8 cellular contexts compared by ENCODE assay signal in the genomic region with DNA sequence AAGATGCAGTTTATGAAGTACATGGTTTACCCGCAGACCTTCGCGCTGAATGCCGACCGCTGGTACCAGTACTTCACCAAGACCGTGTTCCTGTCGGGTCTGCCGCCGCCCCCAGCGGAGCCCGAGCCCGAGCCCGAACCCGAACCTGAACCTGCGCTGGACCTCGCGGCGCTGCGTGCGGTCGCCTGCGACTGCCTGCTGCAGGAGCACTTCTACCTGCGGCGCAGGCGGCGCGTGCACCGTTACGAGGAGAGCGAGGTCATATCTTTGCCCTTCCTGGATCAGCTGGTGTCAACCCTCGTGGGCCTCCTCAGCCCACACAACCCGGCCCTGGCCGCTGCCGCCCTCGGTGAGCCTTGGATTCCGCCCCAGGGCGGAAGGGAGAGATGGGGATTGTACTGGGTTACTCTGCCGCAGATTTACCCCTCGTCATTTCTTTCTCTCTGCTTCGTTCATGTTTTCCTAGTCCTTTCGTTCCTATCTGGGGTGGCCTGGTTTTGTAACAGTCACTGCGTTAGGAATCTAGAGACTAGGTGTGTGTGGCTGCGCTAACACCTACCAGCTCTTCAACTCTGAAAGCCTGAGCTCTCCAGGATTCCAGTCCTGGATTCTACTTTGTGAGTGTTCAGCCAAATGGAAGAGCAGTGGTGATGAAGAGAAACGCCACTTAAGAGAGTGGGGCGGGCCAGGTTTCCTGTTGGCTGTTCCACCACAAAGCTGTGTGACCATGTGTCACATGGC. TPM values are rescaled to one million over a fixed set of nuclear protein-coding genes. Genes with fewer than 3 reads are reported as not detected.
DNase-seq lines count a peak whose midpoint lies in the region; ATAC-seq and TF ChIP-seq lines count a peak whose summit lies in the region.

No MANE protein-coding gene starts in this region.

- TF ChIP-seq CTCF in WI38 (IDR thresholded peaks at IDR 0.05; ENCODE audit: low read depth, low read length): no peak

- DNase-seq in NK-92 treated with Interleukin-12 subunit alpha and Interleukin-12 subunit beta, amount 100 ng/mL, for 24 hours (lab: John Stamatoyannopoulos, UW): peak; percentile 52
- no peak for DNase-seq in NK-92 (lab: John Stamatoyannopoulos, UW; ENCODE audit: unreplicated experiment)
- DNase-seq in NCI-H187 treated with DMSO at 0.1 percent for 48 hours (lab: John Stamatoyannopoulos, UW): peak; percentile 25
- peak; percentile 20 for DNase-seq in cerebellum (ENCODE audit: low spot score)
- peak; percentile 53 to 63 for DNase-seq in left colon
- peak; percentile 49 to 52 for DNase-seq in stimulated activated CD4-positive, alpha-beta T cell treated with anti-CD3 and anti-CD28 coated beads, Interleukin-2, amount 100 ng/mL, for 24 hours

- intact Hi-C loops in left colon (cut with DNase I, micrococcal nuclease): no loop called here

- ATAC-seq in HG02884 (IDR thresholded peaks at IDR 0.05; ENCODE audit: unreplicated experiment) (peak; percentile 37), left colon (peak; percentile 76)

- H3K4me3 ChIP-seq in WI38 (ENCODE audit: low read depth, low read length): peak overlapping the region; percentile 89

RNA-seq across cellular contexts. Expression of a gene that starts 0.6 kb away (rescaled TPM):
- total RNA-seq in cerebellum: 154 TPM
- total RNA-seq in left colon: 10 to 100 TPM; 44.7 to 46.0 TPM
